Comparison of ENCODE assay signal across 14 cellular contexts in genomic region chr12:108307006-108307405, GRCh38. TPM values are rescaled to one million over a fixed set of nuclear protein-coding genes. Genes with fewer than 3 reads are reported as not detected.
DNase-seq lines count a peak whose midpoint lies in the region; ATAC-seq and TF ChIP-seq lines count a peak whose summit lies in the region.
"Had no signal": no experiment of that assay in that cellular context is flagged by ENCODE, and none has a peak within 500 bp of the region (broad histone marks: within the 10 kb centered on the region; RNA-seq: fewer than 3 reads in every experiment).

No MANE protein-coding gene starts in this region.

- H3K4me3 Mint-ChIP-seq in immature natural killer cell, result peak overlapping the region; percentile 56 to 89 (median 75)
- H3K4me3 Mint-ChIP-seq: stimulated activated naive B cell treated with anti-CD40 and anti-IgM and Interleukin-4, amounts not matched to agents 10 μg/mL and 1 μg/mL and 100 μg/mL, for 72 hours had no signal

- H3K9me3 ChIP-seq in heart right ventricle, result no peaks in the 10 kb centered on the region
- no peaks in the 10 kb centered on the region for H3K9me3 ChIP-seq in upper lobe of left lung

- peaks cover 98 to 100% of the 10 kb centered on the region in 2 donors for H3K4me1 Mint-ChIP-seq in immature natural killer cell
- H3K4me1 Mint-ChIP-seq: stimulated activated naive B cell treated with anti-CD40 and anti-IgM and Interleukin-4, amounts not matched to agents 10 μg/mL and 1 μg/mL and 100 μg/mL, for 72 hours had no signal

- H3K27ac Mint-ChIP-seq in immature natural killer cell, result peak overlapping the region; percentile 93 to 98 (median 97)
- H3K27ac Mint-ChIP-seq: stimulated activated naive B cell treated with anti-CD40 and anti-IgM and Interleukin-4, amounts not matched to agents 10 μg/mL and 1 μg/mL and 100 μg/mL, for 72 hours had no signal

- no peak for TF ChIP-seq CTCF in heart right ventricle (IDR thresholded peaks at IDR 0.05)
- no peak for TF ChIP-seq CTCF in upper lobe of left lung (IDR thresholded peaks at IDR 0.05)

- H3K27ac ChIP-seq in heart right ventricle (peak overlapping the region in 6 of 10 donors; percentile 82 to 95 (median 87)), upper lobe of left lung (peak overlapping the region; percentile 78 to 89 (median 84))
- H3K27ac ChIP-seq: VCaP had no signal

- H3K9me3 Mint-ChIP-seq in immature natural killer cell, result no peaks in the 10 kb centered on the region

- H3K4me1 ChIP-seq in heart right ventricle (peaks cover 35 to 96% (median 74%) of the 10 kb centered on the region in 9 donors), upper lobe of left lung (peaks cover 70 to 78% (median 73%) of the 10 kb centered on the region in 4 donors)

- TF ChIP-seq EP300 in upper lobe of left lung (IDR thresholded peaks at IDR 0.05), result no peak

- H3K27me3 ChIP-seq in heart right ventricle, result no peaks in the 10 kb centered on the region
- no peaks in the 10 kb centered on the region for H3K27me3 ChIP-seq in upper lobe of left lung

- H3K36me3 ChIP-seq in heart right ventricle (no peaks in the 10 kb centered on the region), upper lobe of left lung (no peaks in the 10 kb centered on the region)

- intact Hi-C loops in heart right ventricle (cut with DNase I) (no loop called here), Right ventricle myocardium superior (cut with DNase I) (no loop called here)

- no peak for TF ChIP-seq POLR2A in upper lobe of left lung (IDR thresholded peaks at IDR 0.05)

- ATAC-seq in heart right ventricle (no peak), Right ventricle myocardium superior (ENCODE audit: poor library complexity) (no peak), upper lobe of left lung (ENCODE audit: low FRiP score in 2 of 2) (no peak), GM18511 (IDR thresholded peaks at IDR 0.05; ENCODE audit: unreplicated experiment) (no peak)
- ATAC-seq: PC-3; sciatic nerve; stimulated activated naive B cell treated with anti-CD40 and anti-IgM and Interleukin-4, amounts not matched to agents 10 μg/mL and 1 μg/mL and 100 μg/mL, for 72 hours had no signal

- peaks cover 17 to 19% (median 17%) of the 10 kb centered on the region in 3 donors for H3K36me3 Mint-ChIP-seq in immature natural killer cell
- H3K36me3 Mint-ChIP-seq: stimulated activated naive B cell treated with anti-CD40 and anti-IgM and Interleukin-4, amounts not matched to agents 10 μg/mL and 1 μg/mL and 100 μg/mL, for 72 hours had no signal

- DNase-seq in heart right ventricle (no peak), Right ventricle myocardium superior (no peak), amniotic epithelial cell (ENCODE audit: low read depth) (peak; percentile 60), immature natural killer cell (peak; percentile 35 to 46 (median 42)), upper lobe of left lung (peak in 1 of 2 donors; percentile 39), NOMO-1 treated with DMSO at 0.1 percent for 48 hours (lab: John Stamatoyannopoulos, UW; ENCODE audit: unreplicated experiment) (no peak), NCI-H1417 treated with DMSO at 0.1 percent for 48 hours (lab: John Stamatoyannopoulos, UW) (no peak)
- DNase-seq: activated naive CD4-positive, alpha-beta T cell treated with anti-CD3 and anti-CD28 coated beads, Interleukin-2, amount 50 U/mL, for 16 hours; left ventricle myocardium superior; stimulated activated naive B cell treated with anti-CD40 and anti-IgM and Interleukin-4, amounts not matched to agents 10 μg/mL and 1 μg/mL and 100 μg/mL, for 72 hours had no signal

- H3K27me3 Mint-ChIP-seq in immature natural killer cell (ENCODE audit: low read depth in 3 of 3), result peaks cover 2 to 5% (median 4%) of the 10 kb centered on the region in 3 donors

- WGBS in heart right ventricle, 2 donors, result 90 to 93% methylated on average over 7 of the region's 7 CpGs
- 73 to 76% methylated on average over 7 of the region's 7 CpGs for WGBS in upper lobe of left lung, 2 donors

- no peak overlapping the region for H3K4me3 ChIP-seq in heart right ventricle
- H3K4me3 ChIP-seq in upper lobe of left lung, result no peak overlapping the region

RNA-seq across cellular contexts. Expression of gene CMKLR1, which starts 32.1 kb away (rescaled TPM):
- 10 to 100 TPM in 2 of 10 donors, 1 to 10 TPM in 8; 4.7 to 24.0 (median 5.8) TPM for total RNA-seq in heart right ventricle
- 1 to 10 TPM; 2.2 to 2.8 TPM for polyA plus RNA-seq in heart right ventricle
- total RNA-seq in Right ventricle myocardium superior, result 7.2 TPM
- 10 to 100 TPM; 32.5 to 83.7 (median 49.6) TPM for polyA plus RNA-seq in immature natural killer cell
- total RNA-seq in upper lobe of left lung, result 10 to 100 TPM in 4 of 6 donors, 1 to 10 TPM in 2; 7.8 to 40.9 (median 19.9) TPM
- total RNA-seq: PC-3 had no signal

Comparison
In these comparisons a context has a peak if more than half of its experiments do, and no peak if none do; other contexts are left out.
1. DNase-seq: peak in amniotic epithelial cell (single experiment) and immature natural killer cell (3 of 3); none in heart right ventricle (0 of 2), Right ventricle myocardium superior (single experiment), NOMO-1 treated with DMSO at 0.1 percent for 48 hours (single experiment) and NCI-H1417 treated with DMSO at 0.1 percent for 48 hours (single experiment).